In the genomic region with DNA sequence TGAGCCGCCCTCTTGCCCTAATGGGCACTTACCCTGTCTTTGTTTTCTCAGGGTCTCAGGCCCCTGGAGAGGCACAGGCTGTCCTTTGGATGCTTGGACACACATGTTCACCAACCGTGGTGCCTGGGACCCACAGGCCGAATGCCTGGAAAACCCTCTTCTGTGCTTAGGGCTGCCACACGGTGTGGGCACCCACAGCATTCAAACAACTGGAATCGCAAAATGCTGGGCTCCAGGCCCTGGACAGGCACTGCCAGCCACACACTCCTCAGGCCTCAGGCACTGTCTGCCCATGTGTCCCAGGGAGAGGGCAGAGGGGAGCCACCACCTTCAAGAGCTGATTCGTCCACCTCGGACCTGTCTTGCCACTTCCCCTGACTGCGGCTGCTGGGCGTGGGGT, we compare ENCODE assay signal across 26 cellular contexts.
"Had no signal": no experiment of that assay in that cellular context is flagged by ENCODE, and none has a peak within 500 bp of the region (broad histone marks: within the 10 kb centered on the region; RNA-seq: fewer than 3 reads in every experiment).

No MANE protein-coding gene starts in this region.

- H3K4me2 ChIP-seq: hepatocyte had no signal

- H3K27ac Mint-ChIP-seq: dendritic cell treated with granulocyte-macrophage colony-stimulating factor and Interleukin-4, amounts not matched to agents 40 ng/mL and 50 ng/mL, for 4 days; effector memory CD8-positive, alpha-beta T cell; endodermal cell; mesothelial cell of epicardium had no signal

- H3K36me3 Mint-ChIP-seq: immature natural killer cell had no signal

- H3K9me3 ChIP-seq: colonic mucosa, esophagus squamous epithelium, gastrocnemius medialis, lower lobe of right lung, mucosa of descending colon had no signal

- H3K27ac ChIP-seq: colonic mucosa, epithelial cell of prostate, esophagus squamous epithelium, gastrocnemius medialis, heart left ventricle, hepatocyte, left lung, lower lobe of right lung had no signal

- H3K36me3 ChIP-seq: colonic mucosa, esophagus squamous epithelium, gastrocnemius medialis, heart left ventricle, left lung, lower lobe of right lung had no signal

- DNase-seq: colonic mucosa; cortex of kidney; effector CD8-positive, alpha-beta T cell; effector memory CD8-positive, alpha-beta T cell; endodermal cell; erythroblast; esophagus squamous epithelium; foreskin fibroblast; foreskin melanocyte; gastrocnemius medialis; heart left ventricle; hypothalamus; immature natural killer cell; islet precursor cell; left cardiac atrium; left lung; left ventricle myocardium superior; lower lobe of right lung; mesenchymal stem cell; mucosa of descending colon had no signal

- ATAC-seq: effector memory CD8-positive, alpha-beta T cell; esophagus mucosa; gastrocnemius medialis; heart left ventricle; left cardiac atrium; left lung; left ventricle myocardium superior; lower lobe of right lung; mucosa of descending colon had no signal

- H3K9me3 Mint-ChIP-seq: dendritic cell treated with granulocyte-macrophage colony-stimulating factor and Interleukin-4, amounts not matched to agents 40 ng/mL and 50 ng/mL, for 4 days; effector memory CD8-positive, alpha-beta T cell; immature natural killer cell had no signal

- H3K4me1 ChIP-seq: colonic mucosa, gastrocnemius medialis, heart left ventricle, left lung, lower lobe of right lung had no signal

- H3K4me3 ChIP-seq: colonic mucosa, esophagus squamous epithelium, gastrocnemius medialis, heart left ventricle, hepatocyte, left lung, lower lobe of right lung, mucosa of descending colon had no signal

- H3K27me3 Mint-ChIP-seq: dendritic cell treated with granulocyte-macrophage colony-stimulating factor and Interleukin-4, amounts not matched to agents 40 ng/mL and 50 ng/mL, for 4 days had no signal

- H3K27me3 ChIP-seq: colonic mucosa, esophagus squamous epithelium, gastrocnemius medialis, heart left ventricle, hepatocyte, left lung had no signal

- H2AFZ ChIP-seq: hepatocyte had no signal

- H3K4me1 Mint-ChIP-seq: immature natural killer cell had no signal

- H3K79me2 ChIP-seq: hepatocyte had no signal

- H3K4me3 Mint-ChIP-seq: dendritic cell treated with granulocyte-macrophage colony-stimulating factor and Interleukin-4, amounts not matched to agents 40 ng/mL and 50 ng/mL, for 4 days; effector memory CD8-positive, alpha-beta T cell; endodermal cell; immature natural killer cell; mesothelial cell of epicardium had no signal

- FAIRE-seq: endometrium had no signal
